In the genomic region with DNA sequence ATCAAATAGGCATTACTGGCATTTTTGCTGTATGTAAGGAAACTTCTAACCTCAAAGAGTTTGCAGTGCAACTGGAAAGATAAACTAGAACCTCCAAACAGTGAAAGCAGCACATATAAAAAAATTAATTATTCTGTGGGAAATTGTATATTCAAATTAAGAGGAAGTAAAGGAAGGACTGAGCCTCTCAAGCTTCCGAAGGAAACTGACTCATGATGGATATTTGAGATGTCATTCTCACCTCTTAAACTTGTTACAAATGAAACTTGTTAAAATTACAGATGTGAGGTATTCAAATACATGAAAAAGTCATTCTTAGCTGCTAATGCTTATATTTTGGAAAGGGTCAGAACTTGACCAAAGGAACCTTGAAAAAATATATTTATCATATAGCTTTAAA, we compare ENCODE assay signal across 25 cellular contexts.
DNase-seq lines count a peak whose midpoint lies in the region; ATAC-seq, FAIRE-seq and TF ChIP-seq lines count a peak whose summit lies in the region.
"Had no signal": no experiment of that assay in that cellular context is flagged by ENCODE, and none has a peak within 500 bp of the region (broad histone marks: within the 10 kb centered on the region; RNA-seq: fewer than 3 reads in every experiment).

No MANE protein-coding gene starts in this region.

- H3K4me3 Mint-ChIP-seq in natural killer cell (peak overlapping the region; percentile 77), mesothelial cell of epicardium (no peak overlapping the region)
- H3K4me3 Mint-ChIP-seq in natural killer cell treated with Interleukin-12 subunit alpha and Interleukin-12 subunit beta and Interleukin-15 and Interleukin-18, amount 100 ng/mL, for 72 hours, result no peak overlapping the region
- H3K4me3 Mint-ChIP-seq: B cell; CD8-positive, alpha-beta T cell had no signal

- TF ChIP-seq POLR2A in endothelial cell of umbilical vein (IDR thresholded peaks at IDR 0.05; ENCODE audit: low read depth, low read length), result no peak

- H3K4me1 ChIP-seq in endothelial cell of umbilical vein (ENCODE audit: control insufficient read depth, extremely low read depth, insufficient read depth, low read length) (peaks cover 11% of the 10 kb centered on the region), skeletal muscle tissue (ENCODE audit: control insufficient read depth in 3 of 3, insufficient read depth in 3 of 3, low read length in 3 of 3) (peaks cover 25 to 40% (median 31%) of the 10 kb centered on the region in 3 donors)

- POLR2A ChIA-PET in endothelial cell of umbilical vein (lab: Charles Lee), result no interaction called here

- H3K27me3 Mint-ChIP-seq in natural killer cell (ENCODE audit: low read depth in 2 of 2), result no peaks in the 10 kb centered on the region
- H3K27me3 Mint-ChIP-seq in natural killer cell treated with Interleukin-12 subunit alpha and Interleukin-12 subunit beta and Interleukin-15 and Interleukin-18, amount 100 ng/mL, for 72 hours, result peaks cover 0 to 15% of the 10 kb centered on the region in 2 donors
- no peaks in the 10 kb centered on the region for H3K27me3 Mint-ChIP-seq in mesothelial cell of epicardium (ENCODE audit: low read depth)
- H3K27me3 Mint-ChIP-seq: B cell had no signal

- FAIRE-seq in endothelial cell of umbilical vein (lab: Jason Lieb, UNC), result peak; percentile 81
- FAIRE-seq: G401.6, H1 had no signal

- no peaks in the 10 kb centered on the region for H3K9me1 ChIP-seq in endothelial cell of umbilical vein (replicated peaks; ENCODE audit: control insufficient read depth, extremely low read depth, insufficient read depth, low read length)

- H3K79me2 ChIP-seq in endothelial cell of umbilical vein (ENCODE audit: control insufficient read depth, insufficient read depth, low read length), result no peaks in the 10 kb centered on the region

- TF ChIP-seq CTCF in natural killer cell (IDR thresholded peaks at IDR 0.05), result no peak
- no peak for TF ChIP-seq CTCF in endothelial cell of umbilical vein (IDR thresholded peaks at IDR 0.05; ENCODE audit: extremely low read depth in 1 of 2, insufficient read depth in 1 of 2, low read depth in 1 of 2, low read length in 2 of 2)
- TF ChIP-seq CTCF in mesothelial cell of epicardium (IDR thresholded peaks at IDR 0.05; ENCODE audit: unreplicated experiment), result no peak

- intact Hi-C loops in natural killer cell (cut with micrococcal nuclease) (loop anchor here (5.0 kb wide), 1 partner anchor 58 kb away; no protein-coding TSS in a partner anchor), endothelial cell of umbilical vein (cut with micrococcal nuclease) (loop anchor here (5.0 kb wide), 1 partner anchor 58 kb away; no protein-coding TSS in a partner anchor)

- no peaks in the 10 kb centered on the region for H3K36me3 Mint-ChIP-seq in natural killer cell
- no peaks in the 10 kb centered on the region for H3K36me3 Mint-ChIP-seq in natural killer cell treated with Interleukin-12 subunit alpha and Interleukin-12 subunit beta and Interleukin-15 and Interleukin-18, amount 100 ng/mL, for 72 hours
- no peaks in the 10 kb centered on the region for H3K36me3 Mint-ChIP-seq in mesothelial cell of epicardium
- H3K36me3 Mint-ChIP-seq: CD8-positive, alpha-beta T cell had no signal

- H3K4me1 Mint-ChIP-seq in natural killer cell (peaks cover 55 to 61% of the 10 kb centered on the region in 2 donors), mesothelial cell of epicardium (peaks cover 79% of the 10 kb centered on the region)
- peaks cover 10 to 29% of the 10 kb centered on the region in 2 donors for H3K4me1 Mint-ChIP-seq in natural killer cell treated with Interleukin-12 subunit alpha and Interleukin-12 subunit beta and Interleukin-15 and Interleukin-18, amount 100 ng/mL, for 72 hours (ENCODE audit: low read depth in 2 of 2)
- H3K4me1 Mint-ChIP-seq: B cell had no signal

- CTCF ChIA-PET in endothelial cell of umbilical vein (lab: Charles Lee), result interaction anchor here (0.8 to 3.7 kb wide), 7 partner anchors 10 to 445 kb away, joined by 3 to 27 read pairs (median 4); no protein-coding TSS in a partner anchor

- dilution Hi-C loops in endothelial cell of umbilical vein (cut with MboI; ENCODE audit: extremely low pct_ligation_motif_present, low sequenced_read_pairs), result no loop called here

- DNase-seq in natural killer cell (no peak), endothelial cell of umbilical vein (ENCODE audit: low read depth, low spot score) (peak; percentile 5), mesothelial cell of epicardium (ENCODE audit: low spot score in 2 of 2, unreplicated experiment in 2 of 2) (no peak), HT-29 (ENCODE audit: low spot score) (no peak), cerebellar nuclear complex (lab: John Stamatoyannopoulos, UW) (no peak)
- no peak for DNase-seq in natural killer cell treated with Interleukin-12 subunit alpha and Interleukin-12 subunit beta and Interleukin-15 and Interleukin-18, amount 100 ng/mL, for 72 hours (ENCODE audit: low spot score)
- DNase-seq: Caco-2; CD8-positive, alpha-beta T cell; NCI-H1092; NCI-H1417 treated with DMSO at 0.1 percent for 48 hours; NCI-H1694 treated with DMSO at 0.1 percent for 48 hours; NCI-H2081; NCI-H2227 treated with DMSO at 0.1 percent for 48 hours; NCI-H526 treated with DMSO at 0.1 percent for 48 hours; SIG-M5 had no signal

- H3K9me3 Mint-ChIP-seq in natural killer cell, result no peaks in the 10 kb centered on the region
- H3K9me3 Mint-ChIP-seq in natural killer cell treated with Interleukin-12 subunit alpha and Interleukin-12 subunit beta and Interleukin-15 and Interleukin-18, amount 100 ng/mL, for 72 hours, result no peaks in the 10 kb centered on the region
- H3K9me3 Mint-ChIP-seq in mesothelial cell of epicardium, result no peaks in the 10 kb centered on the region
- H3K9me3 Mint-ChIP-seq: CD8-positive, alpha-beta T cell had no signal

- ATAC-seq in natural killer cell, result peak; percentile 22 to 35 (median 25)
- ATAC-seq in natural killer cell treated with Interleukin-12 subunit alpha and Interleukin-12 subunit beta and Interleukin-15 and Interleukin-18, amount 100 ng/mL, for 72 hours, result no peak
- no peak for ATAC-seq in GM18502 (IDR thresholded peaks at IDR 0.05; ENCODE audit: poor library complexity, unreplicated experiment)
- ATAC-seq: CD8-positive, alpha-beta T cell; HCT116; Panc1 had no signal

- H3K4me3 ChIP-seq in endothelial cell of umbilical vein (replicated peaks in 1 of 3; ENCODE audit: insufficient read depth in 1 of 3, low read depth in 1 of 3, low read length in 3 of 3), result no peak overlapping the region
- H3K4me3 ChIP-seq in skeletal muscle tissue (ENCODE audit: low read length in 3 of 3), result peak overlapping the region; percentile 49 to 75 (median 65)

- peak overlapping the region; percentile 42 for H3K4me2 ChIP-seq in endothelial cell of umbilical vein (ENCODE audit: insufficient read depth, low read length)

- no peak overlapping the region for H2AFZ ChIP-seq in endothelial cell of umbilical vein (ENCODE audit: low read depth, low read length)

- H3K9me3 ChIP-seq in endothelial cell of umbilical vein (replicated peaks; ENCODE audit: control insufficient read depth, insufficient read depth, low read length) (no peaks in the 10 kb centered on the region), skeletal muscle tissue (ENCODE audit: control insufficient read depth in 3 of 3, low read length in 3 of 3) (no peaks in the 10 kb centered on the region)
- H3K9me3 ChIP-seq: Caco-2 had no signal

- H3K27ac Mint-ChIP-seq in natural killer cell (peak overlapping the region; percentile 69 to 92), mesothelial cell of epicardium (peak overlapping the region; percentile 43)
- H3K27ac Mint-ChIP-seq in natural killer cell treated with Interleukin-12 subunit alpha and Interleukin-12 subunit beta and Interleukin-15 and Interleukin-18, amount 100 ng/mL, for 72 hours, result no peak overlapping the region
- H3K27ac Mint-ChIP-seq: B cell; CD8-positive, alpha-beta T cell had no signal

- no peaks in the 10 kb centered on the region for H4K20me1 ChIP-seq in endothelial cell of umbilical vein (replicated peaks; ENCODE audit: control insufficient read depth, extremely low read depth, insufficient read depth, low read length)

- H3K36me3 ChIP-seq in endothelial cell of umbilical vein (ENCODE audit: control insufficient read depth in 2 of 2, extremely low read depth in 1 of 2, insufficient read depth in 2 of 2, low read length in 2 of 2) (no peaks in the 10 kb centered on the region), skeletal muscle tissue (ENCODE audit: control insufficient read depth in 3 of 3, insufficient read depth in 3 of 3, low read length in 3 of 3) (no peaks in the 10 kb centered on the region)

- H3K27me3 ChIP-seq in endothelial cell of umbilical vein (ENCODE audit: control insufficient read depth in 2 of 2, insufficient read depth in 2 of 2, low read length in 2 of 2) (no peaks in the 10 kb centered on the region), skeletal muscle tissue (ENCODE audit: control insufficient read depth in 3 of 3, insufficient read depth in 3 of 3, low read length in 3 of 3) (no peaks in the 10 kb centered on the region)

- no TSS peak for BruUV-seq in endothelial cell of umbilical vein (replicated peaks; lab: Mats Ljungman, UMichigan)

- H3K9ac ChIP-seq in endothelial cell of umbilical vein (replicated peaks; ENCODE audit: extremely low read depth, insufficient read depth, low read length) (no peak overlapping the region), skeletal muscle tissue (ENCODE audit: low read depth in 1 of 3, low read length in 3 of 3) (peak overlapping the region; percentile 17 to 82 (median 81))

- H3K27ac ChIP-seq in endothelial cell of umbilical vein (ENCODE audit: insufficient read depth, low read depth, low read length) (no peak overlapping the region), skeletal muscle tissue (ENCODE audit: low read depth, low read length) (peak overlapping the region; percentile 86)
- H3K27ac ChIP-seq: C4-2B, HL-60, RWPE1 had no signal

TF ChIP-seq in endothelial cell of umbilical vein, 7 proteins besides CTCF, POLR2A, EP300 and RAD21:
- TF ChIP-seq JUN (IDR thresholded peaks at IDR 0.05; ENCODE audit: borderline replicate concordance, insufficient read depth, insufficient read length, low read depth), result no peak
- no peak for TF ChIP-seq EZH2 (IDR thresholded peaks at IDR 0.05; ENCODE audit: borderline replicate concordance, low read depth, low read length, severe bottlenecking)
- no peak for TF ChIP-seq GATA2 (IDR thresholded peaks at IDR 0.05; ENCODE audit: insufficient read depth, insufficient read length, low read depth, low read length)
- TF ChIP-seq FOS (IDR thresholded peaks at IDR 0.05; ENCODE audit: borderline replicate concordance, insufficient read depth, low read length), result peak; percentile 5
- no peak for TF ChIP-seq POLR2AphosphoS5 (IDR thresholded peaks at IDR 0.05; ENCODE audit: insufficient read depth, low read depth, low read length)

Comparison
In these comparisons a context has a peak if more than half of its experiments do, and no peak if none do; other contexts are left out.
1. ATAC-seq: peak in natural killer cell (3 of 3); none in natural killer cell treated with Interleukin-12 subunit alpha and Interleukin-12 subunit beta and Interleukin-15 and Interleukin-18, amount 100 ng/mL, for 72 hours (0 of 2) and GM18502 (single experiment).
2. H3K27ac Mint-ChIP-seq: peak in natural killer cell (2 of 2) and mesothelial cell of epicardium (single experiment); none in natural killer cell treated with Interleukin-12 subunit alpha and Interleukin-12 subunit beta and Interleukin-15 and Interleukin-18, amount 100 ng/mL, for 72 hours (0 of 2).
3. H3K4me3 ChIP-seq: peak in skeletal muscle tissue (3 of 3); none in endothelial cell of umbilical vein (0 of 3).